9 cellular contexts compared by ENCODE assay signal in genomic region chr10:35641430-35642015, GRCh38. TPM values are rescaled to one million over a fixed set of nuclear protein-coding genes. Genes with fewer than 3 reads are reported as not detected.
DNase-seq lines count a peak whose midpoint lies in the region; ATAC-seq and TF ChIP-seq lines count a peak whose summit lies in the region.
"Had no signal": no experiment of that assay in that cellular context is flagged by ENCODE, and none has a peak within 500 bp of the region (broad histone marks: within the 10 kb centered on the region; RNA-seq: fewer than 3 reads in every experiment).

No MANE protein-coding gene starts in this region.

- peaks cover 0 to 81% (median 0%) of the 10 kb centered on the region in 7 donors for H3K27me3 ChIP-seq in heart right ventricle

- H3K36me3 Mint-ChIP-seq in activated T-cell treated with anti-CD3 and anti-CD28 coated beads, Interleukin-2, amount 50 U/mL, for 24 hours (ENCODE audit: low read depth) = no peaks in the 10 kb centered on the region

- H3K4me3 Mint-ChIP-seq in activated T-cell treated with anti-CD3 and anti-CD28 coated beads, Interleukin-2, amount 50 U/mL, for 24 hours = peak overlapping the region; percentile 77

- peaks cover 70% of the 10 kb centered on the region for H3K27me3 Mint-ChIP-seq in activated T-cell treated with anti-CD3 and anti-CD28 coated beads, Interleukin-2, amount 50 U/mL, for 24 hours

- H3K27ac Mint-ChIP-seq in activated T-cell treated with anti-CD3 and anti-CD28 coated beads, Interleukin-2, amount 50 U/mL, for 24 hours = no peak overlapping the region

- ATAC-seq in GM19467 (IDR thresholded peaks at IDR 0.05; ENCODE audit: unreplicated experiment) = peak; percentile 22
- peak; percentile 16 for ATAC-seq in HG03457 (IDR thresholded peaks at IDR 0.05; ENCODE audit: unreplicated experiment)
- ATAC-seq in heart right ventricle = peak in 6 of 8 donors; percentile 10 to 56 (median 35)

- peaks cover 36% of the 10 kb centered on the region for H3K4me1 Mint-ChIP-seq in activated T-cell treated with anti-CD3 and anti-CD28 coated beads, Interleukin-2, amount 50 U/mL, for 24 hours (ENCODE audit: low read depth)

- 1% methylated on average over 65 to 79 of the region's 79 CpGs for WGBS in heart right ventricle, 2 donors

- H3K36me3 ChIP-seq in heart right ventricle = peaks cover 0 to 7% (median 0%) of the 10 kb centered on the region in 9 donors

- H3K9me3 ChIP-seq in heart right ventricle = no peaks in the 10 kb centered on the region

- H3K9me3 Mint-ChIP-seq in activated T-cell treated with anti-CD3 and anti-CD28 coated beads, Interleukin-2, amount 50 U/mL, for 24 hours = no peaks in the 10 kb centered on the region

- peaks cover 8 to 61% (median 36%) of the 10 kb centered on the region in 9 donors for H3K4me1 ChIP-seq in heart right ventricle

- H3K27ac ChIP-seq in heart right ventricle = peak overlapping the region; percentile 84 to 99 (median 90)

- intact Hi-C loops in heart right ventricle (cut with DNase I) = loop anchor here in 8 of 10 donors (2.0 to 10.0 kb wide), 12 partner anchors 123 to 1136 kb away; no protein-coding TSS in a partner anchor

- H3K4me3 ChIP-seq in heart right ventricle (peak overlapping the region; percentile 75 to 94 (median 84)), retinal pigment epithelial cell (ENCODE audit: low read length) (peak overlapping the region; percentile 76)

- DNase-seq in ELR (ENCODE audit: low read depth) = peak; percentile 56
- peak; percentile 54 for DNase-seq in activated T-cell treated with anti-CD3 and anti-CD28 coated beads, Interleukin-2, amount 50 U/mL, for 24 hours
- no peak for DNase-seq in heart right ventricle
- DNase-seq in retinal pigment epithelial cell (ENCODE audit: low read depth) = no peak
- DNase-seq in mesenteric fat pad (ENCODE audit: low spot score) = no peak
- DNase-seq in SHP77 (lab: John Stamatoyannopoulos, UW) = no peak

- peak in 1 of 9 donors; percentile 5 for TF ChIP-seq CTCF in heart right ventricle (IDR thresholded peaks at IDR 0.05)
- TF ChIP-seq CTCF in retinal pigment epithelial cell (conservative IDR thresholded peaks at IDR 0.05; ENCODE audit: low read depth, low read length) = no peak

RNA-seq across cellular contexts. Expression of gene FZD8, which starts 0.6 kb away (rescaled TPM):
- total RNA-seq in heart right ventricle = 10 to 100 TPM in 3 of 10 donors, 1 to 10 TPM in 7; 3.0 to 19.5 (median 6.4) TPM
- polyA plus RNA-seq in heart right ventricle = 1 to 10 TPM; 1.7 to 4.8 TPM
- 13.0 TPM for total RNA-seq in mesenteric fat pad

RNA-seq across cellular contexts. Expression of gene GJD4, which starts 36.4 kb away (rescaled TPM):
- total RNA-seq in heart right ventricle = not detected
- under 1 TPM in 1 of 2 donors, not detected in 1; 0.03 TPM for polyA plus RNA-seq in heart right ventricle
- not detected for total RNA-seq in mesenteric fat pad
- total RNA-seq: temporal lobe had no signal

Comparison
In these comparisons a context has a peak if more than half of its experiments do, and no peak if none do; other contexts are left out.
1. DNase-seq: peak in ELR (single experiment) and activated T-cell treated with anti-CD3 and anti-CD28 coated beads, Interleukin-2, amount 50 U/mL, for 24 hours (single experiment); none in heart right ventricle (0 of 2), retinal pigment epithelial cell (single experiment), mesenteric fat pad (single experiment) and SHP77 (0 of 2).
2. Peak in every context shown above with its lines, with median percentiles within 50 percentile points of each other: ATAC-seq.